13 cellular contexts compared by ENCODE assay signal in genomic region chr2:204274991-204275390, GRCh38.
"Had no signal": no experiment of that assay in that cellular context is flagged by ENCODE, and none has a peak within 500 bp of the region (broad histone marks: within the 10 kb centered on the region; RNA-seq: fewer than 3 reads in every experiment).

No MANE protein-coding gene starts in this region.

- H3K4me3 ChIP-seq: breast epithelium, gastrocnemius medialis, pancreas, SJSA1, tibial nerve had no signal

- H3K27ac Mint-ChIP-seq: activated naive CD8-positive, alpha-beta T cell; immature natural killer cell; memory B cell had no signal

- H3K27ac ChIP-seq: breast epithelium, gastrocnemius medialis, pancreas, SJSA1, tibial nerve had no signal

- H3K4me1 Mint-ChIP-seq: immature natural killer cell, memory B cell had no signal

- H3K4me3 Mint-ChIP-seq: activated naive CD8-positive, alpha-beta T cell; immature natural killer cell; memory B cell had no signal

- ATAC-seq: activated CD4-positive, CD25-positive, alpha-beta regulatory T cell treated with anti-CD3 and anti-CD28 coated beads, Interleukin-2, amount 50 U/mL, for 24 hours; gastrocnemius medialis; pancreas had no signal

- DNase-seq: activated effector memory CD4-positive, alpha-beta T cell treated with Interleukin-2 at 50 U/mL for 16 hours; activated T-cell treated with anti-CD3 and anti-CD28 coated beads, Interleukin-2, amount 50 U/mL, for 1 hour; aorta; gastrocnemius medialis; immature natural killer cell; pancreas; small intestine had no signal

- H3K27me3 Mint-ChIP-seq: memory B cell had no signal

- H3K36me3 Mint-ChIP-seq: activated naive CD8-positive, alpha-beta T cell; immature natural killer cell; memory B cell had no signal

- H3K27me3 ChIP-seq: breast epithelium, gastrocnemius medialis, pancreas, SJSA1, tibial nerve had no signal
